Comparison of ENCODE assay signal across 8 cellular contexts in the genomic region with DNA sequence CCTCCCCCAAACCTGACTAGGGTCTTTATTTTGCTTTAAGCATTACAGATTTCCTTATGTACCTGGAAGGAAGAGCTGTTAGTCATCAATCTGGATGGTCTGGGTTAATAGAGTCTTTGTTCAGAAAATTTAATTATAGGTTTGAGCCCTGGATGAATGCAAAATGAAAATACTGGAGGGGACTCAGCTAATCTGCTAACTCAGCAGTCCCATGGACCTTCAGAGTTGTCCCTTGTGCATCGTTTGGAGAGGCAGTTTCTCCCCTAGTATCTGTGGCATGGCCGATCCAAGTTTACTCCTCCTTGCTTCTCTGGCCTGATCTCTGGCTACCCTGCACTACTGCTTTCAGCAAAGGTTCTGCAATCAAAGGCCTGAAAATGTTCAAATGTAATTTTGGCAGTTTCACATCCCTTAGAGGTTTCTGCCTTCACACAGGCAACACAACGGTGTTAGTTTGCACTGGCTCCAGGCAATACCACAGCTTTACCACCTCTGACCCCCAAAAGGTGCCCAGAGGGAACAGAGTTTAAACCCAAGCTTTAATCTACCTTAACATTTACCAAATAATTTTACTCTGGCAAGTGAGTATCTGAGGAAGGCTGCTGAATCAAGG.
DNase-seq lines count a peak whose midpoint lies in the region; ATAC-seq and FAIRE-seq lines count a peak whose summit lies in the region.

No MANE protein-coding gene starts in this region.

- DNase-seq in GM18507 (ENCODE audit: extremely low spot score, insufficient read length, low read depth) = no peak
- DNase-seq in NCI-H1105 (lab: John Stamatoyannopoulos, UW) = peak; percentile 27
- peak; percentile 26 for DNase-seq in midbrain (lab: John Stamatoyannopoulos, UW)
- DNase-seq in occipital lobe (lab: John Stamatoyannopoulos, UW) = no peak
- DNase-seq in SJCRH30 = no peak
- DNase-seq in NCI-H1436 treated with DMSO at 0.1 percent for 48 hours (lab: John Stamatoyannopoulos, UW) = no peak
- no peak for DNase-seq in stimulated activated CD4-positive, alpha-beta T cell treated with anti-CD3 and anti-CD28 coated beads, Interleukin-2, amount 100 ng/mL, for 48 hours

- no peak overlapping the region for H3K4me3 ChIP-seq in SJCRH30

- no peaks in the 10 kb centered on the region for H3K27me3 ChIP-seq in SJCRH30

- peak; percentile 85 for ATAC-seq in GM21825 (IDR thresholded peaks at IDR 0.05; ENCODE audit: unreplicated experiment)

- FAIRE-seq in GM18507 (lab: Jason Lieb, UNC) = peak; percentile 89

- no peaks in the 10 kb centered on the region; the same call in 1 of the 2 replicates for H3K36me3 ChIP-seq in SJCRH30

- H3K9me3 ChIP-seq in SJCRH30 (replicated peaks) = no peaks in the 10 kb centered on the region

- H3K27ac ChIP-seq in SJCRH30 = no peak overlapping the region

- H3K4me1 ChIP-seq in SJCRH30 = peaks cover 12% of the 10 kb centered on the region

Comparison
In these comparisons a context has a peak if more than half of its experiments do, and no peak if none do; other contexts are left out.
1. DNase-seq: peak in NCI-H1105 (single experiment) and midbrain (single experiment); none in GM18507 (single experiment), occipital lobe (single experiment), SJCRH30 (0 of 2), NCI-H1436 treated with DMSO at 0.1 percent for 48 hours (single experiment) and stimulated activated CD4-positive, alpha-beta T cell treated with anti-CD3 and anti-CD28 coated beads, Interleukin-2, amount 100 ng/mL, for 48 hours (0 of 2).